17 cellular contexts compared by ENCODE assay signal in genomic region chr2:211709394-211709793, GRCh38.
DNase-seq lines count a peak whose midpoint lies in the region; TF ChIP-seq lines count a peak whose summit lies in the region.
"Had no signal": no experiment of that assay in that cellular context is flagged by ENCODE, and none has a peak within 500 bp of the region (broad histone marks: within the 10 kb centered on the region; RNA-seq: fewer than 3 reads in every experiment).

No MANE protein-coding gene starts in this region.

- no peak overlapping the region for H3K4me3 ChIP-seq in NB4 (ENCODE audit: low read depth, low read length)
- no peak overlapping the region for H3K4me3 ChIP-seq in foreskin fibroblast (ENCODE audit: low read depth in 1 of 2, low read length in 2 of 2)
- H3K4me3 ChIP-seq: GM12878 had no signal

- no peak for TF ChIP-seq CTCF in NB4 (IDR thresholded peaks at IDR 0.05; ENCODE audit: low read depth, low read length)
- TF ChIP-seq CTCF in foreskin fibroblast (IDR thresholded peaks at IDR 0.05; ENCODE audit: low read depth, low read length) = no peak

- TF ChIP-seq POLR2A in NB4 (IDR thresholded peaks at IDR 0.05; ENCODE audit: extremely low read depth, insufficient read length) = no peak

- DNase-seq in SIG-M5 treated with dmso at 0.1 percent for 504 hours (lab: John Stamatoyannopoulos, UW; ENCODE audit: unreplicated experiment) = peak; percentile 71
- DNase-seq in SIG-M5 (lab: John Stamatoyannopoulos, UW) = no peak
- peak; percentile 82 for DNase-seq in NB4 (ENCODE audit: low read depth)
- DNase-seq in OCI-M1 (lab: John Stamatoyannopoulos, UW) = peak; percentile 27
- DNase-seq in foreskin fibroblast = no peak
- DNase-seq in activated CD4-positive, CD25-positive, alpha-beta regulatory T cell (lab: John Stamatoyannopoulos, UW) = no peak
- DNase-seq in DMS79 (lab: John Stamatoyannopoulos, UW) = no peak
- no peak for DNase-seq in NCI-H446 (lab: John Stamatoyannopoulos, UW)
- DNase-seq: DMS 273 treated with DMSO at 0.1 percent for 48 hours, GOT3, KBM-7, NCI-H1105 treated with DMSO at 0.1 percent for 48 hours, NCI-H187, NCI-H2107, NCI-H524 treated with DMSO at 0.1 percent for 48 hours, SHP77 had no signal

Comparison
In these comparisons a context has a peak if more than half of its experiments do, and no peak if none do; other contexts are left out.
1. DNase-seq: peak in SIG-M5 treated with dmso at 0.1 percent for 504 hours (single experiment), NB4 (single experiment) and OCI-M1 (single experiment); none in SIG-M5 (single experiment), foreskin fibroblast (0 of 2), activated CD4-positive, CD25-positive, alpha-beta regulatory T cell (0 of 4), DMS79 (single experiment) and NCI-H446 (0 of 2).